In genomic region chr9:135247174-135247930, GRCh38 we compare ENCODE assay signal across 28 cellular contexts.
DNase-seq lines count a peak whose midpoint lies in the region; ATAC-seq, FAIRE-seq and TF ChIP-seq lines count a peak whose summit lies in the region.
"Had no signal": no experiment of that assay in that cellular context is flagged by ENCODE, and none has a peak within 500 bp of the region (broad histone marks: within the 10 kb centered on the region; RNA-seq: fewer than 3 reads in every experiment).

No MANE protein-coding gene starts in this region.

- no peak overlapping the region for H3K4me3 ChIP-seq in left ventricle myocardium inferior
- H3K4me3 ChIP-seq in pancreas = no peak overlapping the region
- H3K4me3 ChIP-seq: gastrocnemius medialis, HAP-1, hepatocyte, Peyer's patch had no signal

- H3K27ac ChIP-seq in left ventricle myocardium inferior (replicated peaks) = no peak overlapping the region
- H3K27ac ChIP-seq in pancreas = no peak overlapping the region
- H3K27ac ChIP-seq: brain microvascular endothelial cell, gastrocnemius medialis, hepatocyte, Peyer's patch had no signal

- H3K9me3 ChIP-seq in left ventricle myocardium inferior (replicated peaks) = no peaks in the 10 kb centered on the region
- no peaks in the 10 kb centered on the region for H3K9me3 ChIP-seq in pancreas
- H3K9me3 ChIP-seq: gastrocnemius medialis, HAP-1, Peyer's patch had no signal

- ATAC-seq in esophagus mucosa = peak; percentile 14
- ATAC-seq in pancreas = peak; percentile 14 to 52 (median 40)
- ATAC-seq in HG03520 (IDR thresholded peaks at IDR 0.05; ENCODE audit: unreplicated experiment) = no peak
- no peak for ATAC-seq in GM19324 (IDR thresholded peaks at IDR 0.05; ENCODE audit: low FRiP score, unreplicated experiment)
- no peak for ATAC-seq in GM21381 (IDR thresholded peaks at IDR 0.05; ENCODE audit: unreplicated experiment)
- ATAC-seq: gastrocnemius medialis had no signal

- DNase-seq in cardiac septum (ENCODE audit: low spot score) = peak; percentile 39
- no peak for DNase-seq in left ventricle myocardium inferior
- DNase-seq in pancreas = peak; percentile 58 to 69 (median 62)
- DNase-seq in T1000 (lab: John Stamatoyannopoulos, UW) = no peak
- DNase-seq: activated CD4-positive, alpha-beta T cell treated with anti-CD3 and anti-CD28 coated beads for 48 hours; activated CD8-positive, alpha-beta memory T cell treated with anti-CD3 and anti-CD28 coated beads for 24 hours; activated naive CD4-positive, alpha-beta T cell treated with anti-CD3 and anti-CD28 coated beads, Interleukin-2, amount 50 U/mL, for 16 hours; activated T-cell treated with anti-CD3 and anti-CD28 coated beads for 4 hours; brain microvascular endothelial cell; CD4-positive, alpha-beta memory T cell; gastrocnemius medialis; IMR-90; mesendoderm; MV-4-11; NCI-H1436; NCI-H2081; NCI-H526 treated with DMSO at 0.1 percent for 48 hours; Peyer's patch; stimulated activated CD4-positive, alpha-beta T cell treated with anti-CD3 and anti-CD28 coated beads, Interleukin-15, amount 100 ng/mL, for 24 hours; stimulated activated CD4-positive, alpha-beta T cell treated with anti-CD3 and anti-CD28 coated beads, Interleukin-4, amount 100 ng/mL, for 4 hours had no signal

- no peak for TF ChIP-seq CTCF in left ventricle myocardium inferior (IDR thresholded peaks at IDR 0.05; ENCODE audit: borderline replicate concordance)
- TF ChIP-seq CTCF in pancreas (IDR thresholded peaks at IDR 0.05) = no peak

- intact Hi-C loops in cardiac septum (cut with DNase I) (no loop called here), left ventricle myocardium inferior (cut with micrococcal nuclease) (no loop called here), pancreas (cut with DNase I) (no loop called here)

- H3K4me1 ChIP-seq in left ventricle myocardium inferior (peaks cover 10% of the 10 kb centered on the region), pancreas (peaks cover 7 to 20% (median 14%) of the 10 kb centered on the region in 3 donors)
- H3K4me1 ChIP-seq: gastrocnemius medialis, HAP-1, Peyer's patch had no signal

- H3K27me3 ChIP-seq in left ventricle myocardium inferior (ENCODE audit: low read depth) = peaks cover 95% of the 10 kb centered on the region
- no peaks in the 10 kb centered on the region for H3K27me3 ChIP-seq in pancreas
- H3K27me3 ChIP-seq: brain microvascular endothelial cell, hepatocyte, Peyer's patch had no signal

- no peak for FAIRE-seq in pancreas (lab: Jason Lieb, UNC)
- FAIRE-seq: A204.1, GM12891 had no signal

- H3K36me3 ChIP-seq in left ventricle myocardium inferior (no peaks in the 10 kb centered on the region), pancreas (no peaks in the 10 kb centered on the region)
- H3K36me3 ChIP-seq: brain microvascular endothelial cell, gastrocnemius medialis, HAP-1, Peyer's patch had no signal

- 67 to 69% methylated on average over 29 of the region's 29 CpGs for WGBS in pancreas, 2 donors

Comparison
In these comparisons a context has a peak if more than half of its experiments do, and no peak if none do; other contexts are left out.
1. DNase-seq: peak in cardiac septum (single experiment) and pancreas (6 of 6); none in left ventricle myocardium inferior (single experiment) and T1000 (single experiment).
2. ATAC-seq: peak in esophagus mucosa (single experiment) and pancreas (4 of 4); none in HG03520 (single experiment), GM19324 (single experiment) and GM21381 (single experiment).